18 cellular contexts compared by ENCODE assay signal in the genomic region with DNA sequence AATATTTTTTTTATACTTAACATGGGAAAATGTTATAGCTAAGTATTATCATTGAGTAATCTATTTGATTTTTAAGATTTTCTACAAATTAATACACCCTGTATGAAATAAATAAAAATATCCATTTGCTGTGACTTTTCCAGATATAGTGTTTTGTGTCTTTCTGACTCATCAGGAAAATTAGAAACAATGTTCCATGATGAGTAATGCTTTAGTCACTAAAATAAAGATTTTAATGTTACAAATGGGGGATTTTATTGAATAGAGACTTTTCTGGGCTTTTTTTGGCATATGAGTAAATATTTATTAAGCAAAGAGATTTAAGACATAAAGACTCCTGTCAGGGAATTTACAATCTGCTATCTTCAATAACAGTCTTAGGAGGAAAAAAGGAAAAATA.
DNase-seq lines count a peak whose midpoint lies in the region; FAIRE-seq and TF ChIP-seq lines count a peak whose summit lies in the region.
"Had no signal": no experiment of that assay in that cellular context is flagged by ENCODE, and none has a peak within 500 bp of the region (broad histone marks: within the 10 kb centered on the region; RNA-seq: fewer than 3 reads in every experiment).

No MANE protein-coding gene starts in this region.

- H3K36me3 ChIP-seq in PC-9 (ENCODE audit: low read depth), result no peaks in the 10 kb centered on the region
- H3K36me3 ChIP-seq: esophagus squamous epithelium, Peyer's patch, sigmoid colon had no signal

- POLR2A ChIA-PET in PC-9 (lab: Charles Lee; ENCODE audit: unreplicated experiment), result no interaction called here

- peak overlapping the region; percentile 7; the same call in 1 of the 2 replicates for H3K4me2 ChIP-seq in PC-9

- TF ChIP-seq CTCF in AG10803 (conservative IDR thresholded peaks at IDR 0.05; ENCODE audit: low read length) (no peak), PC-9 (conservative IDR thresholded peaks at IDR 0.05) (no peak), chondrocyte (IDR thresholded peaks at IDR 0.05) (no peak)

- DNase-seq in AG10803 (ENCODE audit: low read depth), result peak; percentile 12
- no peak for DNase-seq in PC-9
- DNase-seq in chondrocyte (ENCODE audit: low spot score), result no peak
- no peak for DNase-seq in NCI-H1105 (lab: John Stamatoyannopoulos, UW)
- DNase-seq in Kasumi-1 (lab: John Stamatoyannopoulos, UW), result no peak
- DNase-seq in DMS79 treated with DMSO at 0.1 percent for 48 hours (lab: John Stamatoyannopoulos, UW), result no peak
- DNase-seq in GDM1 (lab: John Stamatoyannopoulos, UW), result no peak
- DNase-seq: activated CD4-positive, alpha-beta T cell treated with anti-CD3 and anti-CD28 coated beads for 4 hours; esophagus squamous epithelium; NCI-H2029 treated with DMSO at 0.1 percent for 48 hours; NCI-H69; Peyer's patch; sigmoid colon; T-helper 17 cell had no signal

- no TSS peak for BruUV-seq in PC-9 (replicated peaks; lab: Mats Ljungman, UMichigan)

- CTCF ChIA-PET in PC-9 (lab: Charles Lee), result no interaction called here

- no peaks in the 10 kb centered on the region for H3K27me3 ChIP-seq in PC-9 (ENCODE audit: insufficient read depth, low read depth)
- H3K27me3 ChIP-seq: esophagus squamous epithelium, Peyer's patch, sigmoid colon had no signal

- no peak overlapping the region for H2AFZ ChIP-seq in PC-9

- H3K36me3 Mint-ChIP-seq in chondrocyte (ENCODE audit: low read depth), result no peaks in the 10 kb centered on the region
- H3K36me3 Mint-ChIP-seq: activated naive CD4-positive, alpha-beta T cell treated with anti-CD3 and anti-CD28 coated beads, Interleukin-2, amount 50 U/mL, for 24 hours; stimulated activated memory B cell treated with anti-CD40 and anti-IgM and Interleukin-4, amounts not matched to agents 10 μg/mL and 1 μg/mL and 100 μg/mL, for 72 hours; type B pancreatic cell had no signal

- intact Hi-C loops in PC-9 (cut with micrococcal nuclease; ENCODE audit: unreplicated experiment), result no loop called here

- peaks cover 9% of the 10 kb centered on the region for H3K4me1 ChIP-seq in PC-9 (replicated peaks; ENCODE audit: insufficient read depth)
- H3K4me1 ChIP-seq: Peyer's patch had no signal

- H3K4me3 ChIP-seq in AG10803 (ENCODE audit: low read length) (no peak overlapping the region), PC-9 (no peak overlapping the region)
- H3K4me3 ChIP-seq: esophagus squamous epithelium, Peyer's patch, sigmoid colon had no signal

- H3F3A ChIP-seq in PC-9 (ENCODE audit: insufficient read depth, low read depth), result no peaks in the 10 kb centered on the region

- peak overlapping the region; percentile 42 for H3K27ac Mint-ChIP-seq in chondrocyte (ENCODE audit: unreplicated experiment)
- H3K27ac Mint-ChIP-seq: activated naive CD4-positive, alpha-beta T cell treated with anti-CD3 and anti-CD28 coated beads, Interleukin-2, amount 50 U/mL, for 24 hours; stimulated activated memory B cell treated with anti-CD40 and anti-IgM and Interleukin-4, amounts not matched to agents 10 μg/mL and 1 μg/mL and 100 μg/mL, for 72 hours; T-helper 17 cell; type B pancreatic cell had no signal

- no peaks in the 10 kb centered on the region for H4K20me1 ChIP-seq in PC-9 (ENCODE audit: insufficient read depth)

- no peak overlapping the region for H3K4me3 Mint-ChIP-seq in chondrocyte (ENCODE audit: unreplicated experiment)
- H3K4me3 Mint-ChIP-seq: activated naive CD4-positive, alpha-beta T cell treated with anti-CD3 and anti-CD28 coated beads, Interleukin-2, amount 50 U/mL, for 24 hours; stimulated activated memory B cell treated with anti-CD40 and anti-IgM and Interleukin-4, amounts not matched to agents 10 μg/mL and 1 μg/mL and 100 μg/mL, for 72 hours; T-helper 17 cell; type B pancreatic cell had no signal

- H3K9me3 ChIP-seq in PC-9 (ENCODE audit: insufficient read depth, low read depth), result no peaks in the 10 kb centered on the region
- H3K9me3 ChIP-seq: esophagus squamous epithelium, Peyer's patch had no signal

- peaks cover 17% of the 10 kb centered on the region for H3K4me1 Mint-ChIP-seq in chondrocyte (ENCODE audit: low read depth)
- H3K4me1 Mint-ChIP-seq: activated naive CD4-positive, alpha-beta T cell treated with anti-CD3 and anti-CD28 coated beads, Interleukin-2, amount 50 U/mL, for 24 hours; stimulated activated memory B cell treated with anti-CD40 and anti-IgM and Interleukin-4, amounts not matched to agents 10 μg/mL and 1 μg/mL and 100 μg/mL, for 72 hours; T-helper 17 cell had no signal

- no peaks in the 10 kb centered on the region for H3K79me2 ChIP-seq in PC-9 (ENCODE audit: low read depth)

- no peaks in the 10 kb centered on the region for H3K9me2 ChIP-seq in PC-9 (ENCODE audit: insufficient read depth)

- peaks cover 6% of the 10 kb centered on the region for H3K9me3 Mint-ChIP-seq in chondrocyte (ENCODE audit: low read depth)

- H3K27me3 Mint-ChIP-seq in chondrocyte (ENCODE audit: low read depth), result no peaks in the 10 kb centered on the region
- H3K27me3 Mint-ChIP-seq: activated naive CD4-positive, alpha-beta T cell treated with anti-CD3 and anti-CD28 coated beads, Interleukin-2, amount 50 U/mL, for 24 hours; stimulated activated memory B cell treated with anti-CD40 and anti-IgM and Interleukin-4, amounts not matched to agents 10 μg/mL and 1 μg/mL and 100 μg/mL, for 72 hours; T-helper 17 cell; type B pancreatic cell had no signal

- no peak overlapping the region for H3K27ac ChIP-seq in PC-9
- H3K27ac ChIP-seq: esophagus squamous epithelium, Peyer's patch, sigmoid colon had no signal

- peak; percentile 13 for FAIRE-seq in islet of Langerhans (lab: Jason Lieb, UNC)
